Comparison of ENCODE assay signal across 20 cellular contexts in genomic region chr12:106323537-106323936, GRCh38.
"Had no signal": no experiment of that assay in that cellular context is flagged by ENCODE, and none has a peak within 500 bp of the region (broad histone marks: within the 10 kb centered on the region; RNA-seq: fewer than 3 reads in every experiment).

No MANE protein-coding gene starts in this region.

- DNase-seq: Kasumi-1, MM.1S, NCI-H1092 treated with DMSO at 0.1 percent for 48 hours, NCI-H1436, NCI-H187, NCI-H2029 treated with DMSO at 0.1 percent for 48 hours, NCI-H2171 treated with DMSO at 0.1 percent for 48 hours, NCI-H345, NCI-H446 treated with DMSO at 0.1 percent for 48 hours, NCI-H510A treated with DMSO at 0.1 percent for 48 hours, NCI-H526, NCI-H774, SHP77, SK-N-SH had no signal

- H3K4me1 Mint-ChIP-seq: IgD-negative memory B cell had no signal

- H3K27ac ChIP-seq: HL-60, KMS-11, RWPE1 had no signal

- FAIRE-seq: HTR-8/SVneo, K562 had no signal

- H3K9me3 Mint-ChIP-seq: IgD-negative memory B cell had no signal

- H3K9me3 ChIP-seq: SK-N-SH had no signal

- ATAC-seq: K562 had no signal

- H3K4me3 ChIP-seq: K562 had no signal

- H3K4me3 Mint-ChIP-seq: IgD-negative memory B cell had no signal

- H3K27me3 Mint-ChIP-seq: IgD-negative memory B cell had no signal
